Comparison of ENCODE assay signal across 18 cellular contexts in genomic region chr15:72136170-72137051, GRCh38. TPM values are rescaled to one million over a fixed set of nuclear protein-coding genes. Genes with fewer than 3 reads are reported as not detected.
DNase-seq lines count a peak whose midpoint lies in the region; ATAC-seq and TF ChIP-seq lines count a peak whose summit lies in the region.
"Had no signal": no experiment of that assay in that cellular context is flagged by ENCODE, and none has a peak within 500 bp of the region (broad histone marks: within the 10 kb centered on the region; RNA-seq: fewer than 3 reads in every experiment).

No MANE protein-coding gene starts in this region.

- H3K9me3 ChIP-seq in ascending aorta (no peaks in the 10 kb centered on the region), suprapubic skin (no peaks in the 10 kb centered on the region)
- H3K9me3 ChIP-seq: esophagus muscularis mucosa, MG63, neutrophil had no signal

- H3K27ac ChIP-seq in ascending aorta (no peak overlapping the region), suprapubic skin (no peak overlapping the region)
- H3K27ac ChIP-seq: esophagus muscularis mucosa, neutrophil had no signal

- no peak for ATAC-seq in HG03439 (IDR thresholded peaks at IDR 0.05; ENCODE audit: unreplicated experiment)
- ATAC-seq: GM23338 had no signal

- H3K4me1 ChIP-seq in ascending aorta (no peaks in the 10 kb centered on the region), suprapubic skin (no peaks in the 10 kb centered on the region)

- no peak for TF ChIP-seq POLR2A in suprapubic skin (IDR thresholded peaks at IDR 0.05)

- 84% methylated on average over 4 of the region's 4 CpGs for WGBS in suprapubic skin

- H3K36me3 ChIP-seq in ascending aorta = peaks cover 0 to 8% of the 10 kb centered on the region in 2 donors
- peaks cover 8% of the 10 kb centered on the region for H3K36me3 ChIP-seq in suprapubic skin
- H3K36me3 ChIP-seq: MG63, neutrophil had no signal

- no peak for TF ChIP-seq EP300 in suprapubic skin (IDR thresholded peaks at IDR 0.05)

- no peaks in the 10 kb centered on the region for H3K27me3 ChIP-seq in ascending aorta
- H3K27me3 ChIP-seq in suprapubic skin = no peaks in the 10 kb centered on the region
- H3K27me3 ChIP-seq: esophagus muscularis mucosa, MG63, neutrophil had no signal

- H3K4me3 ChIP-seq in ascending aorta (no peak overlapping the region), suprapubic skin (no peak overlapping the region)
- H3K4me3 ChIP-seq: esophagus muscularis mucosa, GM23338, MG63 had no signal

- intact Hi-C loops in ascending aorta (cut with DNase I) = no loop called here

- DNase-seq in NCI-H510A treated with DMSO at 0.1 percent for 48 hours (lab: John Stamatoyannopoulos, UW) (peak; percentile 28), NCI-H510A (lab: John Stamatoyannopoulos, UW) (no peak), NCI-H1694 treated with DMSO at 0.1 percent for 48 hours (lab: John Stamatoyannopoulos, UW) (peak; percentile 30), NCI-H748 treated with DMSO at 0.1 percent for 48 hours (lab: John Stamatoyannopoulos, UW) (peak; percentile 91), renal cortical epithelial cell (ENCODE audit: low read depth) (peak; percentile 79), ascending aorta (ENCODE audit: low spot score in 2 of 2) (no peak), suprapubic skin (ENCODE audit: low spot score in 2 of 2) (no peak)
- DNase-seq: activated CD4-positive, alpha-beta T cell treated with anti-CD3 and anti-CD28 coated beads, Interleukin-2, amount 10 ng/mL, durations not matched to agents 7 days and 5 days; activated CD8-positive, alpha-beta memory T cell treated with anti-CD3 and anti-CD28 coated beads, Interleukin-2, amount 50 U/mL, for 48 hours; activated gamma-delta T cell; CD4-positive, CD25-positive, alpha-beta regulatory T cell; NCI-H524 treated with DMSO at 0.1 percent for 48 hours; retina had no signal

- no peak for TF ChIP-seq CTCF in ascending aorta (IDR thresholded peaks at IDR 0.05)
- TF ChIP-seq CTCF in suprapubic skin (IDR thresholded peaks at IDR 0.05) = no peak

RNA-seq across cellular contexts. Expression of gene SENP8, which starts 18.2 kb away (rescaled TPM):
- total RNA-seq in renal cortical epithelial cell = 2.6 and 5.6 TPM in 2 replicates
- 3.5 TPM for total RNA-seq in ascending aorta
- 1 to 10 TPM; 1.3 to 4.2 (median 1.9) TPM for total RNA-seq in suprapubic skin

RNA-seq across cellular contexts. Expression of gene MYO9A, which starts 18.5 kb away (rescaled TPM):
- total RNA-seq in renal cortical epithelial cell (31.8 and 111 TPM in 2 replicates), ascending aorta (128 TPM), suprapubic skin (10 to 100 TPM; 54.0 to 89.7 (median 61.8) TPM)

Comparison
In these comparisons a context has a peak if more than half of its experiments do, and no peak if none do; other contexts are left out.
1. DNase-seq: peak in NCI-H510A treated with DMSO at 0.1 percent for 48 hours (single experiment), NCI-H1694 treated with DMSO at 0.1 percent for 48 hours (single experiment), NCI-H748 treated with DMSO at 0.1 percent for 48 hours (single experiment) and renal cortical epithelial cell (single experiment); none in NCI-H510A (single experiment), ascending aorta (0 of 2) and suprapubic skin (0 of 2).